ENCODE assay signal across 3 cellular contexts in the genomic region with DNA sequence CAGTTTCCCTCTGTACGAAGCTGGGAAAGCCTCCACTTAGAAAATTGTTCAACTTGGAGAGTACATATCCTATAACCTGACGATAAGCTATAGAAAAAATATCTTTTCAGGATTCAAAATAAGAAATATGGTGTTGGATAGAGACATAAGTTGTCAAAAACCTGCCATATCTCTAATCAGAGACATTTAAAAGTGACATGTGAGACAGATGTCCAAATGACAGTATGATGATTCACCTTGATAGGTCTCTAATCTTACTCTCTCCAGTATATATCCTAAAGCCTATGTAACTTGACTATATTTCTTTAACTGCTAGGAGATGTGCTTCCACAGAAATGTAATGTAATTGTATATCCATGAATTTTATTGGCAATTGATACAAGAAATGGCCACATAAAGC.
"Had no signal": no experiment of that assay in that cellular context is flagged by ENCODE, and none has a peak within 500 bp of the region (broad histone marks: within the 10 kb centered on the region; RNA-seq: fewer than 3 reads in every experiment).

No MANE protein-coding gene starts in this region.

- H3K4me3 ChIP-seq: GM12878 had no signal

- DNase-seq: GDM1, GF-D8 had no signal
